ENCODE assay signal across 26 cellular contexts in genomic region chr12:72989458-72989947, GRCh38.
"Had no signal": no experiment of that assay in that cellular context is flagged by ENCODE, and none has a peak within 500 bp of the region (broad histone marks: within the 10 kb centered on the region; RNA-seq: fewer than 3 reads in every experiment).

No MANE protein-coding gene starts in this region.

- H3K27ac ChIP-seq: breast epithelium, KMS-11, SJSA1, VCaP had no signal

- H3K4me1 ChIP-seq: breast epithelium, SJSA1 had no signal

- H3K27me3 Mint-ChIP-seq: activated naive CD4-positive, alpha-beta T cell treated with anti-CD3 and anti-CD28 coated beads, Interleukin-2, amount 50 U/mL, for 24 hours; T-cell had no signal

- H3K4me2 ChIP-seq: KMS-11 had no signal

- DNase-seq: activated CD4-positive, alpha-beta T cell treated with anti-CD3 and anti-CD28 coated beads for 48 hours; activated CD4-positive, alpha-beta T cell treated with anti-CD3 and anti-CD28 coated beads, Interleukin-2, amount 50 U/mL, for 4 hours; activated CD4-positive, CD25-positive, alpha-beta regulatory T cell treated with anti-CD3 and anti-CD28 coated beads, Interleukin-2, amount 50 U/mL, for 72 hours; activated CD8-positive, alpha-beta memory T cell treated with anti-CD3 and anti-CD28 coated beads, Interleukin-2, amount 50 U/mL, for 48 hours; activated CD8-positive, alpha-beta T cell treated with anti-CD3 and anti-CD28 coated beads, Interleukin-2, amount 10 ng/mL, durations not matched to agents 7 days and 5 days; activated T-cell treated with anti-CD3 and anti-CD28 coated beads, Interleukin-2, amount 50 U/mL, for 1 hour; aorta; caudate nucleus; NCI-H1092; NCI-H1417; NCI-H1930; NCI-H2107; NCI-H2171 treated with DMSO at 0.1 percent for 48 hours; NCI-H226; NCI-H526; NCI-H774; PC-3; SHP77; T-cell; T-helper 2 cell; T1000 had no signal

- ATAC-seq: activated CD8-positive, alpha-beta T cell treated with anti-CD3 and anti-CD28 coated beads, Interleukin-2, amount 10 ng/mL, durations not matched to agents 7 days and 5 days; PC-3; T-cell had no signal

- H3K4me3 Mint-ChIP-seq: activated CD8-positive, alpha-beta T cell treated with anti-CD3 and anti-CD28 coated beads, Interleukin-2, amount 10 ng/mL, durations not matched to agents 7 days and 5 days; activated naive CD4-positive, alpha-beta T cell treated with anti-CD3 and anti-CD28 coated beads, Interleukin-2, amount 50 U/mL, for 24 hours; T-cell had no signal

- H3K4me1 Mint-ChIP-seq: activated naive CD4-positive, alpha-beta T cell treated with anti-CD3 and anti-CD28 coated beads, Interleukin-2, amount 50 U/mL, for 24 hours; T-cell had no signal

- H3K9ac ChIP-seq: KMS-11 had no signal

- H3K36me3 ChIP-seq: breast epithelium, SJSA1 had no signal

- H3K36me3 Mint-ChIP-seq: activated naive CD4-positive, alpha-beta T cell treated with anti-CD3 and anti-CD28 coated beads, Interleukin-2, amount 50 U/mL, for 24 hours; T-cell had no signal

- H3K27ac Mint-ChIP-seq: activated CD8-positive, alpha-beta T cell treated with anti-CD3 and anti-CD28 coated beads, Interleukin-2, amount 10 ng/mL, durations not matched to agents 7 days and 5 days; activated naive CD4-positive, alpha-beta T cell treated with anti-CD3 and anti-CD28 coated beads, Interleukin-2, amount 50 U/mL, for 24 hours; T-cell had no signal

- H3K27me3 ChIP-seq: breast epithelium, SJSA1 had no signal

- H3K9me3 Mint-ChIP-seq: activated naive CD4-positive, alpha-beta T cell treated with anti-CD3 and anti-CD28 coated beads, Interleukin-2, amount 50 U/mL, for 24 hours had no signal

- H3K4me3 ChIP-seq: breast epithelium, SJSA1 had no signal

- H3K9me3 ChIP-seq: breast epithelium, SJSA1 had no signal
